Comparison of ENCODE assay signal across 14 cellular contexts in genomic region chr20:44704551-44704971, GRCh38. TPM values are rescaled to one million over a fixed set of nuclear protein-coding genes. Genes with fewer than 3 reads are reported as not detected.
DNase-seq lines count a peak whose midpoint lies in the region; ATAC-seq and TF ChIP-seq lines count a peak whose summit lies in the region.
"Had no signal": no experiment of that assay in that cellular context is flagged by ENCODE, and none has a peak within 500 bp of the region (broad histone marks: within the 10 kb centered on the region; RNA-seq: fewer than 3 reads in every experiment).

No MANE protein-coding gene starts in this region.

- no peak overlapping the region for H2BK120ac ChIP-seq in H9 (ENCODE audit: low read depth, low read length, poor library complexity, severe bottlenecking)

- POLR2A ChIA-PET in CD4-positive, alpha-beta memory T cell (lab: Charles Lee; ENCODE audit: partially characterized antibody): no interaction called here

- no peak overlapping the region for H2BK12ac ChIP-seq in H9 (ENCODE audit: insufficient read length, low read depth, low read length)

- no peak overlapping the region for H3K27ac Mint-ChIP-seq in CD4-positive, alpha-beta memory T cell
- no peak overlapping the region for H3K27ac Mint-ChIP-seq in H9

- H3K56ac ChIP-seq in H9 (ENCODE audit: insufficient read length, low read depth, low read length): no peak overlapping the region

- H4K91ac ChIP-seq in H9 (ENCODE audit: insufficient read length, low read depth, low read length): no peak overlapping the region

- H3K23me2 ChIP-seq in H9 (ENCODE audit: insufficient read length, low read depth, low read length, poor library complexity, severe bottlenecking): no peaks in the 10 kb centered on the region

- H3K4me1 ChIP-seq in adrenal gland (replicated peaks in 1 of 2): peaks cover 25 to 26% of the 10 kb centered on the region in 2 donors
- peaks cover 20% of the 10 kb centered on the region for H3K4me1 ChIP-seq in right cardiac atrium (ENCODE audit: control insufficient read depth, insufficient read depth, low read length)
- peaks cover 52% of the 10 kb centered on the region for H3K4me1 ChIP-seq in vagina
- H3K4me1 ChIP-seq in CD4-positive, alpha-beta memory T cell (ENCODE audit: insufficient read depth, low read length): no peaks in the 10 kb centered on the region
- no peaks in the 10 kb centered on the region; the same call in 1 of the 2 replicates for H3K4me1 ChIP-seq in HAP-1
- peaks cover 6% of the 10 kb centered on the region; the same call in 1 of the 2 replicates for H3K4me1 ChIP-seq in H9 (ENCODE audit: insufficient read depth, low read length)

- intact Hi-C loops in left ventricle myocardium superior (cut with micrococcal nuclease): no loop called here
- intact Hi-C loops in Right ventricle myocardium inferior (cut with DNase I): no loop called here
- intact Hi-C loops in adrenal gland (cut with DNase I): no loop called here
- intact Hi-C loops in right cardiac atrium (cut with DNase I): no loop called here
- intact Hi-C loops in vagina (cut with DNase I): no loop called here
- intact Hi-C loops in CD4-positive, alpha-beta memory T cell (cut with micrococcal nuclease): no loop called here

- no peaks in the 10 kb centered on the region for H3K4me1 Mint-ChIP-seq in CD4-positive, alpha-beta memory T cell
- H3K4me1 Mint-ChIP-seq in H9: peaks cover 16 to 30% of the 10 kb centered on the region in 2 experiments

- no peak overlapping the region for H3K4me3 Mint-ChIP-seq in CD4-positive, alpha-beta memory T cell
- H3K4me3 Mint-ChIP-seq in H9: no peak overlapping the region

- H3T11ph ChIP-seq in H9 (ENCODE audit: low read length): no peak overlapping the region

- H4K5ac ChIP-seq in H9 (ENCODE audit: insufficient read length, low read depth, low read length): no peak overlapping the region

- ATAC-seq in left ventricle myocardium superior (no peak), Right ventricle myocardium inferior (no peak), right cardiac atrium (no peak)

- no peak overlapping the region for H3K9ac ChIP-seq in H9 (ENCODE audit: extremely low read depth, insufficient read length, low read length)
- H3K9ac ChIP-seq: parathyroid adenoma had no signal

- no peak overlapping the region for H2AK5ac ChIP-seq in H9 (ENCODE audit: insufficient read length, low read length)

- H2AFZ ChIP-seq in H9 (ENCODE audit: low read length): no peak overlapping the region
- H2AFZ ChIP-seq: parathyroid adenoma had no signal

- H3K27me3 Mint-ChIP-seq in CD4-positive, alpha-beta memory T cell: peaks cover 2% of the 10 kb centered on the region in 2 donors
- H3K27me3 Mint-ChIP-seq in H9 (ENCODE audit: low read depth): peaks cover 5% of the 10 kb centered on the region

- no peak overlapping the region for H3K4me2 ChIP-seq in H9 (ENCODE audit: insufficient read depth, insufficient read length, low read length)

- no peak overlapping the region for H3K4ac ChIP-seq in H9 (ENCODE audit: low read depth, low read length)

- H3K27ac ChIP-seq in adrenal gland (peak overlapping the region in 3 of 5 donors; percentile 13 to 83 (median 35)), right cardiac atrium (ENCODE audit: low read length) (peak overlapping the region; percentile 28), vagina (peak overlapping the region; percentile 83), H9 (ENCODE audit: insufficient read length, low read depth, low read length) (no peak overlapping the region)
- no peak overlapping the region for H3K27ac ChIP-seq in CD4-positive, alpha-beta memory T cell (ENCODE audit: low read depth, low read length)
- H3K27ac ChIP-seq: parathyroid adenoma had no signal

- DNase-seq in left ventricle myocardium superior: peak; percentile 25
- no peak for DNase-seq in Right ventricle myocardium inferior (ENCODE audit: missing footprints)
- DNase-seq in adrenal gland: peak in 6 of 7 donors; percentile 61 to 89 (median 68)
- DNase-seq in right cardiac atrium: peak in 2 of 3 donors; percentile 35 to 49
- peak in 1 of 2 donors; percentile 78 for DNase-seq in vagina (ENCODE audit: extremely low spot score in 2 of 2)
- DNase-seq in CD4-positive, alpha-beta memory T cell: no peak
- no peak for DNase-seq in HAP-1 (ENCODE audit: low spot score in 2 of 2)
- no peak for DNase-seq in H9
- DNase-seq: activated CD4-positive, CD25-positive, alpha-beta regulatory T cell treated with anti-CD3 and anti-CD28 coated beads, Interleukin-2, amount 50 U/mL, for 72 hours; DND-41; NCI-H1417 treated with DMSO at 0.1 percent for 48 hours; NCI-H82 had no signal

- TF ChIP-seq POLR2A in adrenal gland (IDR thresholded peaks at IDR 0.05) (no peak), vagina (IDR thresholded peaks at IDR 0.05) (no peak)

- no peaks in the 10 kb centered on the region for H3K36me3 Mint-ChIP-seq in CD4-positive, alpha-beta memory T cell
- no peaks in the 10 kb centered on the region; a peak in 1 of 7 replicates for H3K36me3 Mint-ChIP-seq in H9 (ENCODE audit: insufficient read depth in 1 of 3, low read depth in 3 of 3)

- H4K20me1 ChIP-seq in H9 (ENCODE audit: control insufficient read depth, insufficient read depth, insufficient read length): no peaks in the 10 kb centered on the region

- no peaks in the 10 kb centered on the region for H3K9me3 Mint-ChIP-seq in CD4-positive, alpha-beta memory T cell
- no peaks in the 10 kb centered on the region for H3K9me3 Mint-ChIP-seq in H9

- no peak overlapping the region for H2BK20ac ChIP-seq in H9 (ENCODE audit: low read depth, low read length, poor library complexity, severe bottlenecking)

- H3K9me3 ChIP-seq in adrenal gland (replicated peaks in 1 of 3) (no peaks in the 10 kb centered on the region), right cardiac atrium (ENCODE audit: control insufficient read depth, low read length) (no peaks in the 10 kb centered on the region), vagina (no peaks in the 10 kb centered on the region), HAP-1 (no peaks in the 10 kb centered on the region), H9 (ENCODE audit: control insufficient read depth, low read depth, low read length) (no peaks in the 10 kb centered on the region)
- H3K9me3 ChIP-seq in CD4-positive, alpha-beta memory T cell (ENCODE audit: control insufficient read depth in 1 of 2, low read length in 2 of 2): no peaks in the 10 kb centered on the region

- no peak overlapping the region for H3K14ac ChIP-seq in H9 (ENCODE audit: insufficient read depth, low read length)

- no peaks in the 10 kb centered on the region for H3K36me3 ChIP-seq in adrenal gland (replicated peaks in 1 of 2)
- no peaks in the 10 kb centered on the region for H3K36me3 ChIP-seq in vagina
- H3K36me3 ChIP-seq in CD4-positive, alpha-beta memory T cell (ENCODE audit: insufficient read depth, low read length): no peaks in the 10 kb centered on the region
- no peaks in the 10 kb centered on the region for H3K36me3 ChIP-seq in HAP-1 (replicated peaks)

- in situ Hi-C loops in HAP-1 (cut with MboI; ENCODE audit: low sequenced_read_pairs): no loop called here

- H3K27me3 ChIP-seq in adrenal gland: no peaks in the 10 kb centered on the region
- H3K27me3 ChIP-seq in right cardiac atrium (ENCODE audit: control insufficient read depth, insufficient read depth): no peaks in the 10 kb centered on the region
- no peaks in the 10 kb centered on the region for H3K27me3 ChIP-seq in vagina
- H3K27me3 ChIP-seq in CD4-positive, alpha-beta memory T cell (ENCODE audit: insufficient read depth, low read length): peaks cover 5% of the 10 kb centered on the region
- no peaks in the 10 kb centered on the region for H3K27me3 ChIP-seq in HAP-1 (ENCODE audit: low read depth)
- H3K27me3 ChIP-seq in H9 (ENCODE audit: insufficient read depth, low read length): no peaks in the 10 kb centered on the region

- H3K18ac ChIP-seq in H9 (ENCODE audit: insufficient read length, low read depth, low read length): no peak overlapping the region

- no peak overlapping the region for H3K23ac ChIP-seq in H9 (ENCODE audit: insufficient read length, low read depth, low read length)

- 29 to 52% (median 34%) methylated on average over 3 to 4 of the region's 4 CpGs for WGBS in adrenal gland, 4 donors
- WGBS in right cardiac atrium: 75% methylated on average over 4 of the region's 4 CpGs
- no CpG with 5 or more reads among the region's 4 CpGs for WGBS in H9 (ENCODE audit: extremely low coverage, insufficient read length, low lambda C conversion rate)

- H4K8ac ChIP-seq in H9 (replicated peaks; ENCODE audit: insufficient read length, low read depth, low read length): no peak overlapping the region

- no peak overlapping the region for H2BK15ac ChIP-seq in H9 (ENCODE audit: low read depth, low read length)

- CTCF ChIA-PET in CD4-positive, alpha-beta memory T cell (lab: Charles Lee; ENCODE audit: partially characterized antibody): no interaction called here

- TF ChIP-seq CTCF in adrenal gland (IDR thresholded peaks at IDR 0.05): no peak
- TF ChIP-seq CTCF in vagina (IDR thresholded peaks at IDR 0.05): no peak
- TF ChIP-seq CTCF in H9 (conservative IDR thresholded peaks at IDR 0.05): no peak

- no peak overlapping the region for H2BK5ac ChIP-seq in H9 (ENCODE audit: insufficient read length, low read length)

- H3K79me1 ChIP-seq in H9 (ENCODE audit: insufficient read depth, low read depth, low read length, poor library complexity, severe bottlenecking): no peaks in the 10 kb centered on the region

- H3K79me2 ChIP-seq in H9 (ENCODE audit: insufficient read depth, low read length): no peaks in the 10 kb centered on the region
- H3K79me2 ChIP-seq: parathyroid adenoma had no signal

- H3K4me3 ChIP-seq in adrenal gland (no peak overlapping the region), right cardiac atrium (ENCODE audit: low read length) (no peak overlapping the region), vagina (no peak overlapping the region), HAP-1 (no peak overlapping the region)
- no peak overlapping the region for H3K4me3 ChIP-seq in CD4-positive, alpha-beta memory T cell (ENCODE audit: low read length in 2 of 2)

RNA-seq across cellular contexts. Expression of gene CCN5, which starts 10.6 kb away (rescaled TPM):
- total RNA-seq in left ventricle myocardium superior: 19.5 TPM
- 13.6 TPM for total RNA-seq in Right ventricle myocardium inferior
- total RNA-seq in adrenal gland: 100 to 1,000 TPM in 2 of 8 donors, 10 to 100 TPM in 6; 24.5 to 115 (median 63.1) TPM
- 10 to 100 TPM in 2 of 3 donors, 1 to 10 TPM in 1; 8.0 to 47.3 (median 19.1) TPM for polyA plus RNA-seq in adrenal gland
- total RNA-seq in right cardiac atrium: 100 to 1,000 TPM in 1 of 4 donors, 10 to 100 TPM in 3; 85.2 to 292 (median 98.2) TPM
- 102 TPM for polyA plus RNA-seq in right cardiac atrium
- 134 TPM for total RNA-seq in vagina
- not detected for total RNA-seq in CD4-positive, alpha-beta memory T cell
- polyA plus RNA-seq in CD4-positive, alpha-beta memory T cell: not detected
- not detected in 2 replicates for total RNA-seq in H9 (2021)
- total RNA-seq: HT-29 had no signal

RNA-seq across cellular contexts. Expression of gene KCNK15, which starts 41.1 kb away (rescaled TPM):
- 0.25 TPM for total RNA-seq in left ventricle myocardium superior
- 0.32 TPM for total RNA-seq in Right ventricle myocardium inferior
- total RNA-seq in adrenal gland: 10 to 100 TPM in 1 of 8 donors, 1 to 10 TPM in 6, under 1 TPM in 1; 0.84 to 11.0 (median 3.5) TPM
- under 1 TPM; 0.42 to 0.84 (median 0.56) TPM for polyA plus RNA-seq in adrenal gland
- 1 to 10 TPM in 3 of 4 donors, under 1 TPM in 1; 0.65 to 1.3 (median 1.1) TPM for total RNA-seq in right cardiac atrium
- polyA plus RNA-seq in right cardiac atrium: 0.70 TPM
- total RNA-seq in vagina: 1.5 TPM
- not detected for total RNA-seq in CD4-positive, alpha-beta memory T cell
- polyA plus RNA-seq in CD4-positive, alpha-beta memory T cell: not detected
- 0.33 and 0.39 TPM in 2 replicates for total RNA-seq in H9 (2021)
- total RNA-seq: HT-29 had no signal

RNA-seq across cellular contexts. Expression of gene ADA, which starts 53.1 kb away (rescaled TPM):
- total RNA-seq in left ventricle myocardium superior: 8.5 TPM
- 10.7 TPM for total RNA-seq in Right ventricle myocardium inferior
- 10 to 100 TPM in 5 of 8 donors, 1 to 10 TPM in 3; 6.6 to 16.4 (median 11.9) TPM for total RNA-seq in adrenal gland
- polyA plus RNA-seq in adrenal gland: 10 to 100 TPM in 1 of 3 donors, 1 to 10 TPM in 2; 3.4 to 10.4 (median 9.6) TPM
- total RNA-seq in right cardiac atrium: 10 to 100 TPM; 11.6 to 22.8 (median 12.4) TPM
- 12.4 TPM for polyA plus RNA-seq in right cardiac atrium
- 25.3 TPM for total RNA-seq in vagina
- 10 to 100 TPM; 28.4 to 31.0 TPM for total RNA-seq in CD4-positive, alpha-beta memory T cell
- polyA plus RNA-seq in CD4-positive, alpha-beta memory T cell: 10 to 100 TPM; 48.6 to 64.3 TPM
- total RNA-seq in H9 (2021): 19.2 and 22.0 TPM in 2 replicates
- total RNA-seq: HT-29 had no signal

Comparison
In these comparisons a context has a peak if more than half of its experiments do, and no peak if none do; other contexts are left out.
1. DNase-seq: peak in left ventricle myocardium superior (single experiment), adrenal gland (6 of 7) and right cardiac atrium (2 of 3); none in Right ventricle myocardium inferior (single experiment), CD4-positive, alpha-beta memory T cell (0 of 5), HAP-1 (0 of 2) and H9 (single experiment).
2. H3K27ac ChIP-seq: peak in adrenal gland (3 of 5), right cardiac atrium (single experiment) and vagina (single experiment); none in CD4-positive, alpha-beta memory T cell (single experiment) and H9 (single experiment).
3. RNA of gene CCN5, which starts 10.6 kb away (total RNA-seq): 134 TPM in vagina (single experiment), 85.2 to 292 TPM in right cardiac atrium, 24.5 to 115 TPM in adrenal gland, 19.5 TPM in left ventricle myocardium superior (single experiment) and 13.6 TPM in Right ventricle myocardium inferior (single experiment); not detected in CD4-positive, alpha-beta memory T cell and not detected in H9; every median in the first group is over 10 times any median in the second.